In the genomic region with DNA sequence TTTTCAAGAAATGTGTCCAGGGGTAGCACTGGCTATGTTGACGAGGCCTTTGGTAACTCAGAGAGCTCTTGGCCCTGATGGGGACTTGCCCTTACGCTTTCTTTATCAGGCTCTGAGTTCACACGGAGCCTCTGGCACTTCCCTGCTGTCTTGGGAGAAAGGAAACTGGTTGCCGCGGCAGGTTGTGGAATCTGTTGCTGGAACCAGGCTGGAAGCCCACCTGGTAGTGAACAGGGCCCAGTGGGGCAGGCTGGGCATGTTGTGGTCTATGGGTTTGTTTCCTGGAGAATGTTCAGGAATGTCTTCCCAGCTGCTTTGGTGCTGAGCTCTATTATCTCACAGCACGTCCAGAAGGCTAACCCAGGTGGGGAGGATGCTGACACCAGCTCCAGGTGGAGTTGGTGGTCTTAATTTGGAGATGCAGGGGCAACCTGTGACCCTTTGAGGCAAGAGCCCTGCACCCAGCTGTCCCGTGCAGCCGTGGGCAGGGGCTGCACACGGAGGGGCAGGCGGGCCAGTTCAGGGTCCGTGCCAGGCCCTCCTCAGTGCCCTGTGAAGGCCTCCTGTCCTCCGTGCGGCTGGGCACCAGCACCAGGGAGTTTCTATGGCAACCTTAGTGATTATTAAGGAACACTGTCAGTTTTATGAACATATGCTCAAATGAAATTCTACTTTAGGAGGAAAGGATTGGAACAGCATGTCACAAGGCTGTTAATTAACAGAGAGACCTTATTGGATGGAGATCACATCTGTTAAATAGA, we compare ENCODE assay signal across 1 cellular context.
TF ChIP-seq lines count a peak whose summit lies in the region.

No MANE protein-coding gene starts in this region.

TF ChIP-seq in H1, 55 proteins besides CTCF, POLR2A, EP300 and RAD21:
- TF ChIP-seq YY1 (IDR thresholded peaks at IDR 0.05; ENCODE audit: low read depth, low read length) (no peak), CTBP2 (IDR thresholded peaks at IDR 0.05; ENCODE audit: borderline replicate concordance, insufficient read depth, insufficient read length, low read length) (no peak), SRF (IDR thresholded peaks at IDR 0.05; ENCODE audit: low read depth, low read length) (no peak), KDM1A (IDR thresholded peaks at IDR 0.05; ENCODE audit: borderline replicate concordance, low read length) (no peak)
